ENCODE assay signal across 8 cellular contexts in the genomic region with DNA sequence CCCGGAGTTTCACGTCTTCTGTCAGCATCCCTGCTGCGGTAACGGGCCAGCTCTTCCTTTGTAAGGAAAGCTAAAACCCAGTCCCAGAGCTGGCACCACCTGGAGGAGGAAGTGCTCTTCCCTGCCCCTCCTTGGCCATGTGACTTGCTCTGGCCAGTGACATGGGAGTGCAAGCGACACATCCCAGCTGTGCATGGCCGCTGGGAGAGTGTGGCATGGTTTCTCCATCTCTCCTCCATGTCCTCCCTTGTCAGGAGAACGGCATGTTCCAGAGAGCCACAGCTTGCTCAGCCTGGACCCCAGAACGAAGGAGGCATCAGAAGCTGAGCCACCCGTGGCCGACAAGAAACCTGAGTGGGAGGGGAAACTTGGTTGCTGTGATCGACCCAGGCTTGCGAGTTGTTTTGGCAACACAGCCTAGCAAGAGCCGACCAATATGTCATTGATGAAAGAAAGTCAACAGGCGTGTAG. TPM values are rescaled to one million over a fixed set of nuclear protein-coding genes. Genes with fewer than 3 reads are reported as not detected.
DNase-seq lines count a peak whose midpoint lies in the region; ATAC-seq and TF ChIP-seq lines count a peak whose summit lies in the region.

No MANE protein-coding gene starts in this region.

- TF ChIP-seq CTCF in progenitor cell of endocrine pancreas (IDR thresholded peaks at IDR 0.05; ENCODE audit: unreplicated experiment): no peak

- ATAC-seq in GM19452 (IDR thresholded peaks at IDR 0.05; ENCODE audit: unreplicated experiment) (no peak), HG03097 (IDR thresholded peaks at IDR 0.05; ENCODE audit: low FRiP score, unreplicated experiment) (no peak), GM19035 (IDR thresholded peaks at IDR 0.05; ENCODE audit: unreplicated experiment) (no peak)

- peak overlapping the region; percentile 73 for H3K27ac Mint-ChIP-seq in progenitor cell of endocrine pancreas

- peak overlapping the region; percentile 77 for H3K4me3 Mint-ChIP-seq in progenitor cell of endocrine pancreas (ENCODE audit: low read depth)

- H3K4me1 Mint-ChIP-seq in progenitor cell of endocrine pancreas (ENCODE audit: low read depth): peaks cover 19% of the 10 kb centered on the region

- H3K27me3 Mint-ChIP-seq in progenitor cell of endocrine pancreas: no peaks in the 10 kb centered on the region

- no peaks in the 10 kb centered on the region for H3K36me3 Mint-ChIP-seq in progenitor cell of endocrine pancreas (ENCODE audit: insufficient read depth)

- H3K9me3 Mint-ChIP-seq in progenitor cell of endocrine pancreas (ENCODE audit: low read depth): no peaks in the 10 kb centered on the region

- peak overlapping the region; percentile 8 for H3K27ac ChIP-seq in caudate nucleus (ENCODE audit: low read depth, low read length)

- DNase-seq in DMS 273 (lab: John Stamatoyannopoulos, UW; ENCODE audit: unreplicated experiment) (peak; percentile 37), DMS 273 treated with DMSO at 0.1 percent for 48 hours (lab: John Stamatoyannopoulos, UW) (no peak), NCI-H69 (lab: John Stamatoyannopoulos, UW) (peak; percentile 62), caudate nucleus (lab: John Stamatoyannopoulos, UW) (no peak), progenitor cell of endocrine pancreas (ENCODE audit: low spot score, unreplicated experiment) (no peak)

RNA-seq across cellular contexts. Expression of gene PRXL2B, which starts 2.7 kb away (rescaled TPM):
- total RNA-seq in progenitor cell of endocrine pancreas: 32.0 and 36.4 TPM in 2 replicates

RNA-seq across cellular contexts. Expression of gene TNFRSF14, which starts 27.7 kb away (rescaled TPM):
- total RNA-seq in progenitor cell of endocrine pancreas: 0.41 and 0.75 TPM in 2 replicates

RNA-seq across cellular contexts. Expression of gene MMEL1, which starts 48.9 kb away (rescaled TPM):
- total RNA-seq in progenitor cell of endocrine pancreas: 0.64 and 0.93 TPM in 2 replicates

RNA-seq across cellular contexts. Expression of gene HES5, which starts 53.8 kb away (rescaled TPM):
- 0.36 TPM in 1 of 2 replicates, not detected in the other for total RNA-seq in progenitor cell of endocrine pancreas

RNA-seq across cellular contexts. Expression of gene PANK4, which starts 57.5 kb away (rescaled TPM):
- total RNA-seq in progenitor cell of endocrine pancreas: 42.5 and 45.4 TPM in 2 replicates

Comparison
In these comparisons a context has a peak if more than half of its experiments do, and no peak if none do; other contexts are left out.
1. DNase-seq: peak in DMS 273 (single experiment) and NCI-H69 (single experiment); none in DMS 273 treated with DMSO at 0.1 percent for 48 hours (single experiment), caudate nucleus (0 of 61) and progenitor cell of endocrine pancreas (single experiment).